Comparison of ENCODE assay signal across 8 cellular contexts in genomic region chr22:50274311-50274710, GRCh38. TPM values are rescaled to one million over a fixed set of nuclear protein-coding genes. Genes with fewer than 3 reads are reported as not detected.
DNase-seq lines count a peak whose midpoint lies in the region; ATAC-seq, FAIRE-seq and TF ChIP-seq lines count a peak whose summit lies in the region.

No MANE protein-coding gene starts in this region.

- peaks cover 18% of the 10 kb centered on the region for H3F3A ChIP-seq in GM23248 (ENCODE audit: insufficient read depth)

- H3K27me3 ChIP-seq in GM23248 (replicated peaks; ENCODE audit: insufficient read depth) (no peaks in the 10 kb centered on the region), Peyer's patch (no peaks in the 10 kb centered on the region), mammary epithelial cell (ENCODE audit: insufficient read depth, low read length) (no peaks in the 10 kb centered on the region), HepG2 (ENCODE audit: control insufficient read depth in 1 of 2, insufficient read depth in 2 of 2, low read length in 2 of 2) (peaks cover 6 to 17% of the 10 kb centered on the region in 2 experiments)

- ATAC-seq in HepG2 (peak; percentile 44), HG03135 (IDR thresholded peaks at IDR 0.05; ENCODE audit: unreplicated experiment) (no peak), HG02588 (IDR thresholded peaks at IDR 0.05; ENCODE audit: unreplicated experiment) (no peak), GM21737 (IDR thresholded peaks at IDR 0.05; ENCODE audit: unreplicated experiment) (no peak)

- BruUV-seq in mammary epithelial cell (replicated peaks; lab: Mats Ljungman, UMichigan): no TSS peak
- no TSS peak for BruUV-seq in HepG2 (replicated peaks; lab: Mats Ljungman, UMichigan)

- H3K4me2 ChIP-seq in GM23248 (ENCODE audit: unreplicated experiment): no peak overlapping the region
- H3K4me2 ChIP-seq in mammary epithelial cell (ENCODE audit: insufficient read depth, low read depth, low read length): no peak overlapping the region
- no peak overlapping the region for H3K4me2 ChIP-seq in HepG2 (ENCODE audit: low read depth, low read length)

- H3K36me3 Mint-ChIP-seq in CD14-positive monocyte: peaks cover 38 to 58% of the 10 kb centered on the region in 2 donors

- H3K4me3 ChIP-seq in GM23248: no peak overlapping the region
- no peak overlapping the region for H3K4me3 ChIP-seq in Peyer's patch
- H3K4me3 ChIP-seq in mammary epithelial cell (replicated peaks in 1 of 3; ENCODE audit: insufficient read depth in 1 of 3, low read depth in 2 of 3, low read length in 3 of 3): no peak overlapping the region
- no peak overlapping the region for H3K4me3 ChIP-seq in HepG2 (replicated peaks in 1 of 3; ENCODE audit: insufficient read depth in 1 of 3, low read depth in 2 of 3, low read length in 3 of 3)

- H3K9me3 ChIP-seq in GM23248 (ENCODE audit: low read depth) (no peaks in the 10 kb centered on the region), Peyer's patch (no peaks in the 10 kb centered on the region), mammary epithelial cell (replicated peaks; ENCODE audit: insufficient read depth, low read length) (no peaks in the 10 kb centered on the region), HepG2 (ENCODE audit: low read length) (no peaks in the 10 kb centered on the region)

- TF ChIP-seq POLR2A in Peyer's patch (IDR thresholded peaks at IDR 0.05) (no peak), HepG2 (IDR thresholded peaks at IDR 0.05; ENCODE audit: insufficient read depth in 1 of 2, low read depth in 2 of 2, low read length in 2 of 2) (no peak)

- DNase-seq in CD14-positive monocyte (ENCODE audit: low spot score): no peak
- peak; percentile 71 for DNase-seq in GM23248
- DNase-seq in Peyer's patch: peak in 2 of 3 donors; percentile 60 to 77
- no peak for DNase-seq in mammary epithelial cell
- DNase-seq in HepG2 (ENCODE audit: low spot score): peak; percentile 44

- no peak overlapping the region for H3K27ac ChIP-seq in GM23248
- H3K27ac ChIP-seq in Peyer's patch: no peak overlapping the region
- H3K27ac ChIP-seq in mammary epithelial cell (ENCODE audit: insufficient read depth, low read depth, low read length): no peak overlapping the region
- H3K27ac ChIP-seq in HepG2 (ENCODE audit: extremely low read length, insufficient read depth, low read length): no peak overlapping the region

- TF ChIP-seq EP300 in HepG2 (IDR thresholded peaks at IDR 0.05; ENCODE audit: low read depth in 2 of 2, low read length in 2 of 2) (no peak), HepG2 (CRISPR knock-in tag; IDR thresholded peaks at IDR 0.05; ENCODE audit: borderline replicate concordance) (no peak)

- intact Hi-C loops in CD14-positive monocyte (cut with micrococcal nuclease) (no loop called here), mammary epithelial cell (cut with micrococcal nuclease) (loop anchor here (1.0 to 5.0 kb wide), 2 partner anchors 33 to 68 kb away; partner anchors contain the start of gene PLXNB2), HepG2 (cut with micrococcal nuclease; ENCODE audit: unreplicated experiment) (no loop called here)

- H3K9me3 Mint-ChIP-seq in CD14-positive monocyte: peaks cover 0 to 6% (median 0%) of the 10 kb centered on the region in 7 donors

- POLR2A ChIA-PET in HepG2 (lab: Yijun Ruan, JAX): no interaction called here

- in situ Hi-C loops in GM23248 (cut with MboI): loop anchor here (10.0 kb wide), 1 partner anchor 60 kb away; no protein-coding TSS in a partner anchor
- in situ Hi-C loops in mammary epithelial cell (cut with MboI; ENCODE audit: low sequenced_read_pairs in 2 of 2): loop anchor here in 1 of 2 donors (10.0 kb wide), 1 partner anchor 50 kb away; the partner anchor contains the start of gene DENND6B
- in situ Hi-C loops in HepG2 (cut with HindIII; ENCODE audit: extremely low pct_ligation_motif_present, low pct_unique_long_range_greater_than_20kb): no loop called here

- H3K4me1 ChIP-seq in GM23248 (ENCODE audit: insufficient read depth) (peaks cover 7% of the 10 kb centered on the region), Peyer's patch (peaks cover 7 to 30% (median 21%) of the 10 kb centered on the region in 4 donors), mammary epithelial cell (ENCODE audit: insufficient read depth, low read length) (peaks cover 19% of the 10 kb centered on the region), HepG2 (ENCODE audit: insufficient read depth, low read length) (peaks cover 23% of the 10 kb centered on the region)

- no peak for TF ChIP-seq RAD21 in HepG2 (CRISPR knock-in tag; IDR thresholded peaks at IDR 0.05)

- no peak overlapping the region for H3K27ac Mint-ChIP-seq in CD14-positive monocyte

- 53 to 56% methylated on average over 5 of the region's 7 CpGs for WGBS in GM23248 (ENCODE audit: low coverage in 1 of 2, low lambda C conversion rate in 2 of 2, missing lambda C conversion rate in 2 of 2), 2 experiments
- 59% methylated on average over 3 of the region's 7 CpGs for WGBS in mammary epithelial cell (ENCODE audit: low coverage, missing lambda C conversion rate)
- WGBS in HepG2 (ENCODE audit: low lambda C conversion rate): 75% methylated on average over 4 of the region's 7 CpGs

- no peak overlapping the region for H3K4me3 Mint-ChIP-seq in CD14-positive monocyte

- peaks cover 18 to 39% (median 28%) of the 10 kb centered on the region in 3 donors for H3K27me3 Mint-ChIP-seq in CD14-positive monocyte (ENCODE audit: low read depth in 3 of 3)

- H2AFZ ChIP-seq in GM23248: no peak overlapping the region
- H2AFZ ChIP-seq in mammary epithelial cell (ENCODE audit: low read depth, low read length): no peak overlapping the region
- H2AFZ ChIP-seq in HepG2 (ENCODE audit: low read length): no peak overlapping the region

- H4K20me1 ChIP-seq in GM23248 (ENCODE audit: insufficient read depth): no peaks in the 10 kb centered on the region
- no peaks in the 10 kb centered on the region for H4K20me1 ChIP-seq in mammary epithelial cell (ENCODE audit: insufficient read depth, low read length)
- H4K20me1 ChIP-seq in HepG2 (ENCODE audit: insufficient read depth, low read length): peaks cover 7% of the 10 kb centered on the region; the same call in 1 of the 2 replicates

- peaks cover 22% of the 10 kb centered on the region for H3K4me1 Mint-ChIP-seq in CD14-positive monocyte

- dilution Hi-C loops in mammary epithelial cell (cut with HindIII; ENCODE audit: low sequenced_read_pairs): no loop called here

- no peak overlapping the region for H3K9ac ChIP-seq in GM23248
- H3K9ac ChIP-seq in mammary epithelial cell (ENCODE audit: insufficient read depth, low read length): no peak overlapping the region
- H3K9ac ChIP-seq in HepG2 (ENCODE audit: insufficient read depth, low read depth, low read length): no peak overlapping the region

- H3K36me3 ChIP-seq in GM23248 (ENCODE audit: low read depth) (peaks cover 22% of the 10 kb centered on the region; the same call in 1 of the 2 replicates), Peyer's patch (peaks cover 0 to 50% (median 0%) of the 10 kb centered on the region in 3 donors), mammary epithelial cell (ENCODE audit: insufficient read depth, low read length) (peaks cover 2% of the 10 kb centered on the region), HepG2 (replicated peaks in 1 of 2; ENCODE audit: control insufficient read depth in 1 of 2, insufficient read depth in 2 of 2, low read length in 2 of 2) (peaks cover 13 to 18% of the 10 kb centered on the region in 2 experiments; a peak in 4 of 5 replicates)

- H3K79me2 ChIP-seq in GM23248 (ENCODE audit: insufficient read depth): no peaks in the 10 kb centered on the region; the same call in 1 of the 2 replicates
- H3K79me2 ChIP-seq in mammary epithelial cell (ENCODE audit: insufficient read depth, low read length): peaks cover 9% of the 10 kb centered on the region
- no peaks in the 10 kb centered on the region for H3K79me2 ChIP-seq in HepG2 (ENCODE audit: insufficient read depth, low read length)

- TF ChIP-seq CTCF in CD14-positive monocyte (IDR thresholded peaks at IDR 0.05) (peak; percentile 11), Peyer's patch (IDR thresholded peaks at IDR 0.05) (peak in 4 of 6 experiments; percentile 11 to 41 (median 34)), mammary epithelial cell (conservative IDR thresholded peaks at IDR 0.05 in 1 of 2, IDR thresholded peaks at IDR 0.05 in 1 of 2; ENCODE audit: extremely low read depth in 1 of 2, insufficient read depth in 1 of 2, low read depth in 1 of 2, low read length in 2 of 2) (peak; percentile 27 to 37), HepG2 (CRISPR knock-in tag; IDR thresholded peaks at IDR 0.05) (peak; percentile 54)

- no peak for FAIRE-seq in HepG2 (lab: Jason Lieb, UNC)

- CTCF ChIA-PET in mammary epithelial cell (lab: Charles Lee; ENCODE audit: low non-redundant PET) (no interaction called here), HepG2 (lab: Yijun Ruan, JAX; ENCODE audit: low intra/inter-chr PET ratio, low total read pairs) (interaction anchor here (1.7 to 4.2 kb wide), 2 partner anchors 53 to 68 kb away, joined by 21 to 125 read pairs; partner anchors contain the start of genes DENND6B and PPP6R2)

- no peaks in the 10 kb centered on the region for H3K9me2 ChIP-seq in GM23248 (ENCODE audit: insufficient read depth)

RNA-seq across cellular contexts. Expression of gene MAPK11, which starts 4.1 kb away (rescaled TPM):
- polyA plus RNA-seq in CD14-positive monocyte (not detected), GM23248 (2016; fragmentation: Nextera tagmentation; extraction: Ambion mirVana) (1.0 and 1.2 TPM in 2 replicates), mammary epithelial cell (3.4 TPM), HepG2 (2011; rRNA removed) (0.17 and 0.46 TPM in 2 replicates)
- total RNA-seq in GM23248 (2014; rRNA removed; shearing (Covaris generic)): 9.8 and 12.3 TPM in 2 replicates
- total RNA-seq in Peyer's patch (10 to 100 TPM in 1 of 4 donors, 1 to 10 TPM in 2, not detected in 1; 2.0 to 14.0 (median 2.5) TPM), mammary epithelial cell (10 to 100 TPM in 1 of 2 donors, 1 to 10 TPM in 1; 9.3 to 10.0 TPM), HepG2 (2016; rRNA removed; fragmentation: Illumina TruSeq; extraction: Trizol) (0.15 TPM in 1 of 2 replicates, not detected in the other)
- polyA minus RNA-seq in mammary epithelial cell: 4.2 TPM
- not detected in 2 replicates for total RNA-seq in HepG2 (2016; cell fraction: cytosol; rRNA removed; fragmentation: Illumina TruSeq; extraction: Trizol; ENCODE audit: low read depth)
- total RNA-seq in HepG2 (2016; cell fraction: insoluble cytoplasmic fraction; rRNA removed; fragmentation: Illumina TruSeq; extraction: Trizol): 0.12 and 0.15 TPM in 2 replicates
- total RNA-seq in HepG2 (2016; cell fraction: membrane; rRNA removed; fragmentation: Illumina TruSeq; extraction: Trizol): 0.10 and 0.19 TPM in 2 replicates
- total RNA-seq in HepG2 (2016; cell fraction: nucleus; rRNA removed; fragmentation: Illumina TruSeq; extraction: Trizol): 0.28 TPM in 1 of 2 replicates, not detected in the other
- polyA plus RNA-seq in HepG2 (2011; cell fraction: cytosol; rRNA removed): 0.13 and 0.19 TPM in 2 replicates
- polyA plus RNA-seq in HepG2 (2011; cell fraction: nucleus; rRNA removed): 1.9 TPM in 2 replicates
- polyA plus RNA-seq in HepG2 (2012): 0.21 TPM in 1 of 2 replicates, not detected in the other
- polyA plus RNA-seq in HepG2 (2016; cell fraction: cytosol; fragmentation: Illumina TruSeq; extraction: Trizol; ENCODE audit: low read depth): 0.05 and 0.07 TPM in 2 replicates
- 0.19 and 0.24 TPM in 2 replicates for polyA plus RNA-seq in HepG2 (2016; cell fraction: insoluble cytoplasmic fraction; fragmentation: Illumina TruSeq; extraction: Trizol; ENCODE audit: low read depth)
- polyA plus RNA-seq in HepG2 (2016; cell fraction: membrane; fragmentation: Illumina TruSeq; extraction: Trizol; ENCODE audit: low read depth): 0.13 TPM in 1 of 2 replicates, not detected in the other
- 0.25 and 0.37 TPM in 2 replicates for polyA plus RNA-seq in HepG2 (2016; cell fraction: nucleus; fragmentation: Illumina TruSeq; extraction: Trizol; ENCODE audit: insufficient read depth, low read depth)
- 0.58 and 0.94 TPM in 2 replicates for polyA minus RNA-seq in HepG2 (2011; rRNA and poly(A)+ RNA removed; ENCODE audit: low replicate concordance)
- not detected in 2 replicates for polyA minus RNA-seq in HepG2 (2011; cell fraction: cytosol; rRNA and poly(A)+ RNA removed)
- polyA minus RNA-seq in HepG2 (2011; cell fraction: nucleus; rRNA and poly(A)+ RNA removed): 0.13 TPM in 1 of 2 replicates, not detected in the other

RNA-seq across cellular contexts. Expression of gene MAPK12, which starts 12.8 kb away (rescaled TPM):
- polyA plus RNA-seq in CD14-positive monocyte (under 1 TPM; 0.06 to 0.13 TPM), GM23248 (2016; fragmentation: Nextera tagmentation; extraction: Ambion mirVana) (20.7 and 23.2 TPM in 2 replicates), mammary epithelial cell (5.8 TPM), HepG2 (2011; rRNA removed) (22.2 and 22.8 TPM in 2 replicates)
- total RNA-seq in GM23248 (2014; rRNA removed; shearing (Covaris generic)): 22.8 and 28.7 TPM in 2 replicates
- total RNA-seq in Peyer's patch (10 to 100 TPM in 1 of 4 donors, 1 to 10 TPM in 3; 1.2 to 37.1 (median 5.4) TPM), mammary epithelial cell (10 to 100 TPM; 11.1 to 11.5 TPM), HepG2 (2016; rRNA removed; fragmentation: Illumina TruSeq; extraction: Trizol) (15.0 and 23.3 TPM in 2 replicates)
- 1.1 TPM for polyA minus RNA-seq in mammary epithelial cell
- total RNA-seq in HepG2 (2016; cell fraction: cytosol; rRNA removed; fragmentation: Illumina TruSeq; extraction: Trizol; ENCODE audit: low read depth): 25.0 and 26.8 TPM in 2 replicates
- 15.4 and 25.6 TPM in 2 replicates for total RNA-seq in HepG2 (2016; cell fraction: insoluble cytoplasmic fraction; rRNA removed; fragmentation: Illumina TruSeq; extraction: Trizol)
- 43.0 and 45.2 TPM in 2 replicates for total RNA-seq in HepG2 (2016; cell fraction: membrane; rRNA removed; fragmentation: Illumina TruSeq; extraction: Trizol)
- total RNA-seq in HepG2 (2016; cell fraction: nucleus; rRNA removed; fragmentation: Illumina TruSeq; extraction: Trizol): 20.3 and 23.6 TPM in 2 replicates
- polyA plus RNA-seq in HepG2 (2011; cell fraction: cytosol; rRNA removed): 12.9 and 20.7 TPM in 2 replicates
- polyA plus RNA-seq in HepG2 (2011; cell fraction: nucleus; rRNA removed): 115 and 151 TPM in 2 replicates
- 6.9 and 10.9 TPM in 2 replicates for polyA plus RNA-seq in HepG2 (2012)
- 27.8 and 28.1 TPM in 2 replicates for polyA plus RNA-seq in HepG2 (2016; cell fraction: cytosol; fragmentation: Illumina TruSeq; extraction: Trizol; ENCODE audit: low read depth)
- polyA plus RNA-seq in HepG2 (2016; cell fraction: insoluble cytoplasmic fraction; fragmentation: Illumina TruSeq; extraction: Trizol; ENCODE audit: low read depth): 14.6 and 16.4 TPM in 2 replicates
- 37.0 and 38.8 TPM in 2 replicates for polyA plus RNA-seq in HepG2 (2016; cell fraction: membrane; fragmentation: Illumina TruSeq; extraction: Trizol; ENCODE audit: low read depth)
- polyA plus RNA-seq in HepG2 (2016; cell fraction: nucleus; fragmentation: Illumina TruSeq; extraction: Trizol; ENCODE audit: insufficient read depth, low read depth): 56.9 and 60.1 TPM in 2 replicates
- polyA minus RNA-seq in HepG2 (2011; rRNA and poly(A)+ RNA removed; ENCODE audit: low replicate concordance): 16.5 and 18.7 TPM in 2 replicates
- polyA minus RNA-seq in HepG2 (2011; cell fraction: cytosol; rRNA and poly(A)+ RNA removed): 5.1 and 9.2 TPM in 2 replicates
- 25.6 and 25.8 TPM in 2 replicates for polyA minus RNA-seq in HepG2 (2011; cell fraction: nucleus; rRNA and poly(A)+ RNA removed)

RNA-seq across cellular contexts. Expression of gene HDAC10, which starts 23.2 kb away (rescaled TPM):
- polyA plus RNA-seq in CD14-positive monocyte (10 to 100 TPM in 1 of 2 donors, 1 to 10 TPM in 1; 9.2 to 13.7 TPM), GM23248 (2016; fragmentation: Nextera tagmentation; extraction: Ambion mirVana) (4.3 and 6.6 TPM in 2 replicates), mammary epithelial cell (8.9 TPM), HepG2 (2011; rRNA removed) (14.9 and 19.7 TPM in 2 replicates)
- total RNA-seq in GM23248 (2014; rRNA removed; shearing (Covaris generic)): 16.8 and 19.2 TPM in 2 replicates
- total RNA-seq in Peyer's patch (100 to 1,000 TPM in 3 of 4 donors, 10 to 100 TPM in 1; 57.3 to 165 (median 119) TPM), mammary epithelial cell (10 to 100 TPM; 10.7 to 23.6 TPM), HepG2 (2016; rRNA removed; fragmentation: Illumina TruSeq; extraction: Trizol) (4.0 and 13.9 TPM in 2 replicates)
- polyA minus RNA-seq in mammary epithelial cell: 2.7 TPM
- total RNA-seq in HepG2 (2016; cell fraction: cytosol; rRNA removed; fragmentation: Illumina TruSeq; extraction: Trizol; ENCODE audit: low read depth): 7.1 and 8.7 TPM in 2 replicates
- 4.1 and 13.9 TPM in 2 replicates for total RNA-seq in HepG2 (2016; cell fraction: insoluble cytoplasmic fraction; rRNA removed; fragmentation: Illumina TruSeq; extraction: Trizol)
- 4.4 and 4.6 TPM in 2 replicates for total RNA-seq in HepG2 (2016; cell fraction: membrane; rRNA removed; fragmentation: Illumina TruSeq; extraction: Trizol)
- total RNA-seq in HepG2 (2016; cell fraction: nucleus; rRNA removed; fragmentation: Illumina TruSeq; extraction: Trizol): 23.1 and 23.7 TPM in 2 replicates
- polyA plus RNA-seq in HepG2 (2011; cell fraction: cytosol; rRNA removed): 1.8 and 3.9 TPM in 2 replicates
- 257 and 366 TPM in 2 replicates for polyA plus RNA-seq in HepG2 (2011; cell fraction: nucleus; rRNA removed)
- 15.0 and 23.8 TPM in 2 replicates for polyA plus RNA-seq in HepG2 (2012)
- polyA plus RNA-seq in HepG2 (2016; cell fraction: cytosol; fragmentation: Illumina TruSeq; extraction: Trizol; ENCODE audit: low read depth): 0.86 TPM in 2 replicates
- 3.2 and 5.7 TPM in 2 replicates for polyA plus RNA-seq in HepG2 (2016; cell fraction: insoluble cytoplasmic fraction; fragmentation: Illumina TruSeq; extraction: Trizol; ENCODE audit: low read depth)
- polyA plus RNA-seq in HepG2 (2016; cell fraction: membrane; fragmentation: Illumina TruSeq; extraction: Trizol; ENCODE audit: low read depth): 2.1 TPM in 2 replicates
- 72.4 and 82.8 TPM in 2 replicates for polyA plus RNA-seq in HepG2 (2016; cell fraction: nucleus; fragmentation: Illumina TruSeq; extraction: Trizol; ENCODE audit: insufficient read depth, low read depth)
- polyA minus RNA-seq in HepG2 (2011; rRNA and poly(A)+ RNA removed; ENCODE audit: low replicate concordance): 7.7 and 20.9 TPM in 2 replicates
- polyA minus RNA-seq in HepG2 (2011; cell fraction: cytosol; rRNA and poly(A)+ RNA removed): 3.9 and 4.2 TPM in 2 replicates
- 34.9 and 37.9 TPM in 2 replicates for polyA minus RNA-seq in HepG2 (2011; cell fraction: nucleus; rRNA and poly(A)+ RNA removed)

RNA-seq across cellular contexts. Expression of gene TUBGCP6, which starts 29.5 kb away (rescaled TPM):
- polyA plus RNA-seq in CD14-positive monocyte (1 to 10 TPM; 3.7 to 4.3 TPM), GM23248 (2016; fragmentation: Nextera tagmentation; extraction: Ambion mirVana) (13.2 and 16.6 TPM in 2 replicates), mammary epithelial cell (12.3 TPM), HepG2 (2011; rRNA removed) (14.6 and 23.7 TPM in 2 replicates)
- 32.0 and 33.8 TPM in 2 replicates for total RNA-seq in GM23248 (2014; rRNA removed; shearing (Covaris generic))
- total RNA-seq in Peyer's patch (100 to 1,000 TPM in 2 of 4 donors, 10 to 100 TPM in 2; 51.5 to 163 (median 111) TPM), mammary epithelial cell (10 to 100 TPM; 33.0 to 34.0 TPM), HepG2 (2016; rRNA removed; fragmentation: Illumina TruSeq; extraction: Trizol) (5.8 and 15.7 TPM in 2 replicates)
- polyA minus RNA-seq in mammary epithelial cell: 18.7 TPM
- total RNA-seq in HepG2 (2016; cell fraction: cytosol; rRNA removed; fragmentation: Illumina TruSeq; extraction: Trizol; ENCODE audit: low read depth): 3.8 and 4.4 TPM in 2 replicates
- 4.6 and 17.4 TPM in 2 replicates for total RNA-seq in HepG2 (2016; cell fraction: insoluble cytoplasmic fraction; rRNA removed; fragmentation: Illumina TruSeq; extraction: Trizol)
- 4.6 and 5.1 TPM in 2 replicates for total RNA-seq in HepG2 (2016; cell fraction: membrane; rRNA removed; fragmentation: Illumina TruSeq; extraction: Trizol)
- 23.1 and 29.5 TPM in 2 replicates for total RNA-seq in HepG2 (2016; cell fraction: nucleus; rRNA removed; fragmentation: Illumina TruSeq; extraction: Trizol)
- polyA plus RNA-seq in HepG2 (2011; cell fraction: cytosol; rRNA removed): 2.6 and 4.8 TPM in 2 replicates
- 276 and 340 TPM in 2 replicates for polyA plus RNA-seq in HepG2 (2011; cell fraction: nucleus; rRNA removed)
- polyA plus RNA-seq in HepG2 (2012): 13.4 and 15.8 TPM in 2 replicates
- 0.95 and 1.2 TPM in 2 replicates for polyA plus RNA-seq in HepG2 (2016; cell fraction: cytosol; fragmentation: Illumina TruSeq; extraction: Trizol; ENCODE audit: low read depth)
- polyA plus RNA-seq in HepG2 (2016; cell fraction: insoluble cytoplasmic fraction; fragmentation: Illumina TruSeq; extraction: Trizol; ENCODE audit: low read depth): 3.6 and 4.4 TPM in 2 replicates
- 0.86 and 2.1 TPM in 2 replicates for polyA plus RNA-seq in HepG2 (2016; cell fraction: membrane; fragmentation: Illumina TruSeq; extraction: Trizol; ENCODE audit: low read depth)
- 62.8 and 72.9 TPM in 2 replicates for polyA plus RNA-seq in HepG2 (2016; cell fraction: nucleus; fragmentation: Illumina TruSeq; extraction: Trizol; ENCODE audit: insufficient read depth, low read depth)
- 11.6 and 16.8 TPM in 2 replicates for polyA minus RNA-seq in HepG2 (2011; rRNA and poly(A)+ RNA removed; ENCODE audit: low replicate concordance)
- polyA minus RNA-seq in HepG2 (2011; cell fraction: cytosol; rRNA and poly(A)+ RNA removed): 2.7 and 4.0 TPM in 2 replicates
- polyA minus RNA-seq in HepG2 (2011; cell fraction: nucleus; rRNA and poly(A)+ RNA removed): 32.9 and 40.9 TPM in 2 replicates

RNA-seq across cellular contexts. Expression of gene PLXNB2, which starts 33.1 kb away (rescaled TPM):
- polyA plus RNA-seq in CD14-positive monocyte (10 to 100 TPM; 38.2 to 70.5 TPM), GM23248 (2016; fragmentation: Nextera tagmentation; extraction: Ambion mirVana) (123 and 136 TPM in 2 replicates), mammary epithelial cell (96.4 TPM), HepG2 (2011; rRNA removed) (68.9 and 79.4 TPM in 2 replicates)
- 136 and 147 TPM in 2 replicates for total RNA-seq in GM23248 (2014; rRNA removed; shearing (Covaris generic))
- total RNA-seq in Peyer's patch (100 to 1,000 TPM; 182 to 597 (median 307) TPM), mammary epithelial cell (100 to 1,000 TPM; 122 to 240 TPM), HepG2 (2016; rRNA removed; fragmentation: Illumina TruSeq; extraction: Trizol) (19.3 and 32.6 TPM in 2 replicates)
- polyA minus RNA-seq in mammary epithelial cell: 162 TPM
- 4.6 and 4.9 TPM in 2 replicates for total RNA-seq in HepG2 (2016; cell fraction: cytosol; rRNA removed; fragmentation: Illumina TruSeq; extraction: Trizol; ENCODE audit: low read depth)
- total RNA-seq in HepG2 (2016; cell fraction: insoluble cytoplasmic fraction; rRNA removed; fragmentation: Illumina TruSeq; extraction: Trizol): 16.8 and 32.7 TPM in 2 replicates
- 13.7 and 15.6 TPM in 2 replicates for total RNA-seq in HepG2 (2016; cell fraction: membrane; rRNA removed; fragmentation: Illumina TruSeq; extraction: Trizol)
- 43.2 and 57.8 TPM in 2 replicates for total RNA-seq in HepG2 (2016; cell fraction: nucleus; rRNA removed; fragmentation: Illumina TruSeq; extraction: Trizol)
- 46.5 and 75.4 TPM in 2 replicates for polyA plus RNA-seq in HepG2 (2011; cell fraction: cytosol; rRNA removed)
- polyA plus RNA-seq in HepG2 (2011; cell fraction: nucleus; rRNA removed): 265 and 413 TPM in 2 replicates
- polyA plus RNA-seq in HepG2 (2012): 53.9 and 72.9 TPM in 2 replicates
- polyA plus RNA-seq in HepG2 (2016; cell fraction: cytosol; fragmentation: Illumina TruSeq; extraction: Trizol; ENCODE audit: low read depth): 5.5 and 6.2 TPM in 2 replicates
- polyA plus RNA-seq in HepG2 (2016; cell fraction: insoluble cytoplasmic fraction; fragmentation: Illumina TruSeq; extraction: Trizol; ENCODE audit: low read depth): 16.2 and 23.0 TPM in 2 replicates
- polyA plus RNA-seq in HepG2 (2016; cell fraction: membrane; fragmentation: Illumina TruSeq; extraction: Trizol; ENCODE audit: low read depth): 10.1 and 11.9 TPM in 2 replicates
- 148 and 155 TPM in 2 replicates for polyA plus RNA-seq in HepG2 (2016; cell fraction: nucleus; fragmentation: Illumina TruSeq; extraction: Trizol; ENCODE audit: insufficient read depth, low read depth)
- polyA minus RNA-seq in HepG2 (2011; rRNA and poly(A)+ RNA removed; ENCODE audit: low replicate concordance): 61.5 and 149 TPM in 2 replicates
- 76.6 and 89.8 TPM in 2 replicates for polyA minus RNA-seq in HepG2 (2011; cell fraction: cytosol; rRNA and poly(A)+ RNA removed)
- 57.9 and 61.3 TPM in 2 replicates for polyA minus RNA-seq in HepG2 (2011; cell fraction: nucleus; rRNA and poly(A)+ RNA removed)

Comparison
In these comparisons a context has a peak if more than half of its experiments do, and no peak if none do; other contexts are left out.
1. DNase-seq: peak in GM23248 (single experiment), Peyer's patch (2 of 3) and HepG2 (single experiment); none in CD14-positive monocyte (single experiment) and mammary epithelial cell (single experiment).
2. Peak in every context shown above with its lines, with median percentiles within 50 percentile points of each other: CTCF ChIP-seq.